24 cellular contexts compared by ENCODE assay signal in the genomic region with DNA sequence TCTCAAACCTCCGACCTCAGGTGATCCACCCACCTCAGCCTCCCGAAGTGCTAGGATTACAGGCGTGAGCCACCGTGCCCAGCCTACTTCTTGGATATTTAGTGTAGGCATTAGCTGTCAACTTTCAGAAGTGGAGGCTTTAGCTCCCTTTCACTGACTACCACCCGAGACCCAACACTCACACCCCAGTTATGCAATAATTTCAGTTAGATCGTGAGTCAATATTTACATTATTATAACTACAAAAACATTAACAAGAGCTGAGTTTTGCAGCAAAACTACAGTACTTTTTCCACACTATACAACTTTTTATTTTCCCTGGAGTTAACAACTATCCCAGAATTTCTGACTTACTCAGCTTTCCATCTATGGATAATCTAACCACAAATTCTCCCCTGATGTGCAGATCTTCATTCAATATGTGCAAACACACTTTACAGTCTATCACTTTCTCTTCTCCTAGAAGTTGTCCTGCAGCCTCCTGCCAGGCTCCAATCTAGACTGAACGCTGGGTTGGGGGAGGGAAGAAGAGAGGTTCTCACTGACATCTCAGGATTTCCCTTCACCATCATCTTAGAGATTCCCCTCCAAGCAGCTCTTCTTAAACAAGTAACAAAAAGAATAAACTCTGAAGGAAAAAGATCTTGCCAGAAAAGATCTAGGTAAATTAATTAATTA. TPM values are rescaled to one million over a fixed set of nuclear protein-coding genes. Genes with fewer than 3 reads are reported as not detected.
DNase-seq lines count a peak whose midpoint lies in the region; ATAC-seq, FAIRE-seq and TF ChIP-seq lines count a peak whose summit lies in the region.
"Had no signal": no experiment of that assay in that cellular context is flagged by ENCODE, and none has a peak within 500 bp of the region (broad histone marks: within the 10 kb centered on the region; RNA-seq: fewer than 3 reads in every experiment).

No MANE protein-coding gene starts in this region.

- H2BK5ac ChIP-seq in mesendoderm (ENCODE audit: low read length) = no peak overlapping the region

- H3K27ac ChIP-seq in A549 (0 out of 6 replicates have a peak overlapping the region, but pooled peaks of 1 of the 2 experiments have one; percentile 7), mesendoderm (ENCODE audit: low read depth, low read length) (no peak overlapping the region)
- H3K27ac ChIP-seq: testis had no signal

- no peaks in the 10 kb centered on the region for H3K9me3 Mint-ChIP-seq in Caco-2 (ENCODE audit: unreplicated experiment)
- H3K9me3 Mint-ChIP-seq: activated T-cell treated with anti-CD3 and anti-CD28 coated beads, Interleukin-2, amount 50 U/mL, for 24 hours; CD4-positive, alpha-beta T cell; immature natural killer cell; stimulated activated effector memory CD8-positive, alpha-beta T cell treated with anti-CD3 and anti-CD28 coated beads, Interleukin-12 subunit alpha, Interleukin-12 subunit beta, amount 100 ng/mL, for 72 hours had no signal

- no peak overlapping the region for H3K23ac ChIP-seq in mesendoderm (ENCODE audit: low read length)

- H3K27ac Mint-ChIP-seq in Caco-2 (ENCODE audit: unreplicated experiment) = no peak overlapping the region
- H3K27ac Mint-ChIP-seq: activated CD8-positive, alpha-beta T cell treated with anti-CD3 and anti-CD28 coated beads, Interleukin-2, amount 10 ng/mL, durations not matched to agents 7 days and 5 days; activated T-cell treated with anti-CD3 and anti-CD28 coated beads, Interleukin-2, amount 50 U/mL, for 24 hours; CD4-positive, alpha-beta T cell; immature natural killer cell; stimulated activated effector memory CD8-positive, alpha-beta T cell treated with anti-CD3 and anti-CD28 coated beads, Interleukin-12 subunit alpha, Interleukin-12 subunit beta, amount 100 ng/mL, for 72 hours had no signal

- no peak for ATAC-seq in A549
- no peak for ATAC-seq in GM21619 (IDR thresholded peaks at IDR 0.05; ENCODE audit: unreplicated experiment)
- ATAC-seq: activated CD8-positive, alpha-beta T cell treated with anti-CD3 and anti-CD28 coated beads, Interleukin-2, amount 10 ng/mL, durations not matched to agents 7 days and 5 days; sciatic nerve; stimulated activated effector memory CD8-positive, alpha-beta T cell treated with anti-CD3 and anti-CD28 coated beads, Interleukin-12 subunit alpha, Interleukin-12 subunit beta, amount 100 ng/mL, for 72 hours had no signal

- H3K27me3 Mint-ChIP-seq in Caco-2 (ENCODE audit: insufficient read depth, unreplicated experiment) = no peaks in the 10 kb centered on the region

- H3K4me1 ChIP-seq in A549 (peaks cover 71% of the 10 kb centered on the region), mesendoderm (ENCODE audit: control insufficient read depth, low read depth, low read length) (peaks cover 6% of the 10 kb centered on the region), Caco-2 (peaks cover 7% of the 10 kb centered on the region; the same call in 1 of the 2 replicates)

- intact Hi-C loops in Caco-2 (cut with micrococcal nuclease; ENCODE audit: unreplicated experiment) = no loop called here

- DNase-seq in A549 (ENCODE audit: low read depth in 1 of 2, low spot score in 1 of 2) (no peak), H54 (ENCODE audit: insufficient read length, low spot score) (no peak), brain pericyte (ENCODE audit: low read depth, low spot score) (peak; percentile 47), mesendoderm (peak; percentile 40), Caco-2 (no peak), NCI-H1105 treated with DMSO at 0.1 percent for 48 hours (lab: John Stamatoyannopoulos, UW) (no peak)
- DNase-seq: activated CD8-positive, alpha-beta T cell treated with anti-CD3 and anti-CD28 coated beads, Interleukin-2, amount 10 ng/mL, durations not matched to agents 7 days and 5 days; activated naive CD4-positive, alpha-beta T cell treated with anti-CD3 and anti-CD28 coated beads, Interleukin-2, amount 50 U/mL, for 16 hours; activated T-cell treated with anti-CD3 and anti-CD28 coated beads, Interleukin-2, amount 50 U/mL, for 24 hours; CD4-positive, alpha-beta T cell; GF-D8; immature natural killer cell; MM.1S; NCI-H187; NCI-H226; occipital lobe; T1000; testis had no signal

- H3K4me3 ChIP-seq in A549 (no peak overlapping the region), mesendoderm (ENCODE audit: low read length) (no peak overlapping the region), Caco-2 (ENCODE audit: low read depth, low read length) (no peak overlapping the region)
- H3K4me3 ChIP-seq: lung, testis had no signal

- CTCF ChIA-PET in A549 (lab: Yijun Ruan, JAX) (interaction anchor here (0.6 to 3.1 kb wide), 9 partner anchors 8 to 126 kb away, joined by 3 to 15 read pairs (median 4); no protein-coding TSS in a partner anchor), Caco-2 (lab: Charles Lee) (interaction anchor here (0.7 kb wide), 1 partner anchor 111 kb away, joined by 6 read pairs; no protein-coding TSS in a partner anchor)

- TF ChIP-seq RAD21 in A549 (conservative IDR thresholded peaks at IDR 0.05 in 1 of 2, IDR thresholded peaks at IDR 0.05 in 1 of 2) = no peak

- TF ChIP-seq POLR2A in A549 (IDR thresholded peaks at IDR 0.05; ENCODE audit: low read length) = no peak
- no peak for TF ChIP-seq POLR2A in H54 (IDR thresholded peaks at IDR 0.05; ENCODE audit: low read depth, low read length)

- H3K79me2 ChIP-seq in mesendoderm (ENCODE audit: control insufficient read depth, insufficient read depth, low read length) = peaks cover 13% of the 10 kb centered on the region

- no peak for TF ChIP-seq EP300 in A549 (IDR thresholded peaks at IDR 0.05)

- H3K18ac ChIP-seq in mesendoderm (ENCODE audit: low read length) = no peak overlapping the region

- BruUV-seq in Caco-2 (replicated peaks; lab: Mats Ljungman, UMichigan) = no TSS peak

- H3K4me2 ChIP-seq in A549 = peak overlapping the region; percentile 64
- no peak overlapping the region for H3K4me2 ChIP-seq in mesendoderm (ENCODE audit: low read length)

- no peak overlapping the region for H3K4me3 Mint-ChIP-seq in Caco-2 (ENCODE audit: unreplicated experiment)
- H3K4me3 Mint-ChIP-seq: activated CD8-positive, alpha-beta T cell treated with anti-CD3 and anti-CD28 coated beads, Interleukin-2, amount 10 ng/mL, durations not matched to agents 7 days and 5 days; activated T-cell treated with anti-CD3 and anti-CD28 coated beads, Interleukin-2, amount 50 U/mL, for 24 hours; CD4-positive, alpha-beta T cell; immature natural killer cell; stimulated activated effector memory CD8-positive, alpha-beta T cell treated with anti-CD3 and anti-CD28 coated beads, Interleukin-12 subunit alpha, Interleukin-12 subunit beta, amount 100 ng/mL, for 72 hours had no signal

- H2AK5ac ChIP-seq in mesendoderm (ENCODE audit: low read length) = no peak overlapping the region

- no peak overlapping the region for H4K5ac ChIP-seq in mesendoderm (ENCODE audit: low read length)

- H3K27me3 ChIP-seq in mesendoderm (ENCODE audit: insufficient read depth, low read length, poor library complexity) (no peaks in the 10 kb centered on the region), Caco-2 (replicated peaks; ENCODE audit: control insufficient read depth, insufficient read depth, low read length) (no peaks in the 10 kb centered on the region)
- H3K27me3 ChIP-seq: testis had no signal

- H3K9me3 ChIP-seq in A549 (no peaks in the 10 kb centered on the region; the same call in 2 of the 3 replicates), Caco-2 (peaks cover 3% of the 10 kb centered on the region; the same call in 1 of the 2 replicates)
- H3K9me3 ChIP-seq: testis had no signal

- H3K4ac ChIP-seq in mesendoderm (ENCODE audit: low read depth, low read length) = no peak overlapping the region

- no peak overlapping the region for H2BK120ac ChIP-seq in mesendoderm (ENCODE audit: low read depth, low read length)

- POLR2A ChIA-PET in A549 (lab: Yijun Ruan, JAX) (interaction anchor here (0.7 kb wide), 2 partner anchors 8 to 139 kb away, joined by 3 to 5 read pairs; a partner anchor contains a TSS), Caco-2 (lab: Charles Lee) (interaction anchor here (0.5 kb wide), 1 partner anchor 487 kb away, joined by 6 read pairs; no protein-coding TSS in a partner anchor)

- WGBS in A549 (ENCODE audit: missing lambda C conversion rate) = 41% methylated on average over 7 of the region's 7 CpGs
- no CpG with 5 or more reads among the region's 7 CpGs for WGBS in mesendoderm (ENCODE audit: extremely low coverage, insufficient coverage, low lambda C conversion rate)

- H3K9ac ChIP-seq in mesendoderm (ENCODE audit: low read length) = no peak overlapping the region

- H3K36me3 Mint-ChIP-seq in Caco-2 (ENCODE audit: insufficient read depth, unreplicated experiment) = no peaks in the 10 kb centered on the region
- H3K36me3 Mint-ChIP-seq: immature natural killer cell; stimulated activated effector memory CD8-positive, alpha-beta T cell treated with anti-CD3 and anti-CD28 coated beads, Interleukin-12 subunit alpha, Interleukin-12 subunit beta, amount 100 ng/mL, for 72 hours had no signal

- no peak overlapping the region for H2BK15ac ChIP-seq in mesendoderm (replicated peaks; ENCODE audit: low read depth)

- H3K36me3 ChIP-seq in mesendoderm (ENCODE audit: control insufficient read depth, insufficient read depth, low read length) (no peaks in the 10 kb centered on the region), Caco-2 (ENCODE audit: control insufficient read depth, insufficient read depth, low read length) (no peaks in the 10 kb centered on the region)

- H3K4me1 Mint-ChIP-seq in Caco-2 (ENCODE audit: low read depth, unreplicated experiment) = peaks cover 20% of the 10 kb centered on the region
- H3K4me1 Mint-ChIP-seq: immature natural killer cell; stimulated activated effector memory CD8-positive, alpha-beta T cell treated with anti-CD3 and anti-CD28 coated beads, Interleukin-12 subunit alpha, Interleukin-12 subunit beta, amount 100 ng/mL, for 72 hours had no signal

- TF ChIP-seq CTCF in A549 (IDR thresholded peaks at IDR 0.05) (no peak), Caco-2 (IDR thresholded peaks at IDR 0.05; ENCODE audit: insufficient read depth in 1 of 2, low read depth in 1 of 2, low read length in 1 of 2, severe bottlenecking in 1 of 2, unreplicated experiment in 1 of 2) (no peak)

- H3K79me1 ChIP-seq in mesendoderm (ENCODE audit: low read length) = peaks cover 9% of the 10 kb centered on the region

- H3K56ac ChIP-seq in mesendoderm (ENCODE audit: low read length) = no peak overlapping the region

- FAIRE-seq in A549 (lab: Jason Lieb, UNC) (no peak), H54 (lab: Jason Lieb, UNC) (peak; percentile 20)
- FAIRE-seq: astrocyte, colon had no signal

- H4K8ac ChIP-seq in mesendoderm (ENCODE audit: low read depth, low read length) = no peak overlapping the region

TF ChIP-seq in A549, 52 proteins besides CTCF, POLR2A, EP300 and RAD21 (continues in another document):
- TF ChIP-seq CEBPB (IDR thresholded peaks at IDR 0.05) = peak; percentile 53 to 87; a peak in 3 of 4 replicates

RNA-seq across cellular contexts. Expression of a gene that starts 10.1 kb away (rescaled TPM):
- 107 and 119 TPM in 2 replicates for polyA plus RNA-seq in A549 (2011; rRNA removed)
- polyA plus RNA-seq in A549 (2012; cell fraction: cytosol; rRNA removed) = 46.3 and 54.9 TPM in 2 replicates
- 250 and 339 TPM in 2 replicates for polyA plus RNA-seq in A549 (2012; cell fraction: nucleus; rRNA removed)
- 30.0 to 40.3 TPM (median 35.3 TPM) in 3 replicates for polyA plus RNA-seq in A549 (2017; fragmentation: RNase III; extraction: RNeasy Plus Mini Kit Qiagen cat#74134 plus additional on column Dnase treatment)
- 132 and 139 TPM in 2 replicates for polyA minus RNA-seq in A549 (2011; rRNA and poly(A)+ RNA removed)
- polyA plus RNA-seq in mesendoderm (2013, experiment 1 of 2) = 6.7 TPM
- polyA plus RNA-seq in mesendoderm (2013, experiment 2 of 2) = 5.8 TPM
- 29.3 and 29.5 TPM in 2 replicates for total RNA-seq in Caco-2 (2022)

Comparison
In these comparisons a context has a peak if more than half of its experiments do, and no peak if none do; other contexts are left out.
1. DNase-seq: peak in brain pericyte (single experiment) and mesendoderm (single experiment); none in A549 (0 of 2), H54 (single experiment), Caco-2 (0 of 2) and NCI-H1105 treated with DMSO at 0.1 percent for 48 hours (single experiment).